ENCODE assay signal across 1 cellular context in genomic region chr6:122869437-122870024, GRCh38.
TF ChIP-seq lines count a peak whose summit lies in the region.

No MANE protein-coding gene starts in this region.

TF ChIP-seq in HCT116, 20 proteins besides CTCF, POLR2A, EP300 and RAD21:
- TF ChIP-seq ELF1 (IDR thresholded peaks at IDR 0.05; ENCODE audit: borderline replicate concordance, low read depth) (no peak), CEBPB (IDR thresholded peaks at IDR 0.05; ENCODE audit: low read depth) (peak; percentile 89), EGR1 (IDR thresholded peaks at IDR 0.05; ENCODE audit: low read depth) (no peak)
